ENCODE assay signal across 11 cellular contexts in genomic region chr3:151976211-151977050, GRCh38.
DNase-seq lines count a peak whose midpoint lies in the region; FAIRE-seq and TF ChIP-seq lines count a peak whose summit lies in the region.
"Had no signal": no experiment of that assay in that cellular context is flagged by ENCODE, and none has a peak within 500 bp of the region (broad histone marks: within the 10 kb centered on the region; RNA-seq: fewer than 3 reads in every experiment).

No MANE protein-coding gene starts in this region.

- in situ Hi-C loops in GM13977 (cut with MboI; ENCODE audit: low pct_unique_long_range_greater_than_20kb, low sequenced_read_pairs, unreplicated experiment): no loop called here

- H3K4me1 ChIP-seq in kidney (ENCODE audit: control insufficient read depth in 1 of 2, insufficient read depth in 1 of 2, low read depth in 1 of 2, low read length in 2 of 2): peaks cover 0 to 2% of the 10 kb centered on the region in 2 donors

- POLR2A ChIA-PET in AG04450 (lab: Yijun Ruan, JAX): no interaction called here

- H3K9me3 ChIP-seq in AG04450 (ENCODE audit: control insufficient read depth, insufficient read depth, low read length): no peaks in the 10 kb centered on the region
- H3K9me3 ChIP-seq in kidney (ENCODE audit: control insufficient read depth in 1 of 2, low read length in 2 of 2): no peaks in the 10 kb centered on the region

- no peak overlapping the region for H3K4me3 ChIP-seq in AG04450 (ENCODE audit: low read depth, low read length)
- H3K4me3 ChIP-seq in kidney (ENCODE audit: low read length in 2 of 2): peak overlapping the region; percentile 13 to 36

- CTCF ChIA-PET in AG04450 (lab: Charles Lee): no interaction called here

- TF ChIP-seq CTCF in AG04450 (IDR thresholded peaks at IDR 0.05; ENCODE audit: low read depth, low read length) (no peak), kidney (IDR thresholded peaks at IDR 0.05; ENCODE audit: borderline replicate concordance, extremely low read depth, insufficient read depth) (no peak), GM13977 (IDR thresholded peaks at IDR 0.05; ENCODE audit: extremely low read depth, insufficient read depth, missing control alignments) (no peak)

- no peak overlapping the region for H3K9ac ChIP-seq in kidney (ENCODE audit: low read length in 2 of 2)

- no peaks in the 10 kb centered on the region for H3K27me3 ChIP-seq in AG04450 (ENCODE audit: control insufficient read depth, insufficient read depth, low read length)

- no peak overlapping the region for H3K27ac ChIP-seq in AG04450 (ENCODE audit: low read depth, low read length)
- H3K27ac ChIP-seq in kidney (ENCODE audit: low read depth in 2 of 2, low read length in 2 of 2): no peak overlapping the region

- H3K36me3 ChIP-seq in kidney (ENCODE audit: control insufficient read depth in 1 of 2, insufficient read depth in 2 of 2, low read length in 2 of 2): no peaks in the 10 kb centered on the region

- intact Hi-C loops in kidney (cut with DNase I): no loop called here

- DNase-seq in AG04450 (ENCODE audit: low read depth, low spot score): peak; percentile 73
- peak; percentile 96 for DNase-seq in HS-5 (ENCODE audit: low read depth)
- DNase-seq in amniotic epithelial cell (ENCODE audit: low read depth): peak; percentile 95
- DNase-seq in kidney: no peak
- DNase-seq in OCI-M2 (lab: John Stamatoyannopoulos, UW; ENCODE audit: unreplicated experiment): no peak
- no peak for DNase-seq in cerebellar cortex (ENCODE audit: low spot score)
- DNase-seq in NCI-H526 treated with DMSO at 0.1 percent for 48 hours (lab: John Stamatoyannopoulos, UW): no peak
- DNase-seq in GM13977 (ENCODE audit: low spot score): no peak
- DNase-seq: activated B cell treated with CpG ODN at 0.5 μM for 24 hours, DMS153, NCI-H1048 had no signal

- FAIRE-seq in kidney (lab: Jason Lieb, UNC): no peak

Comparison
In these comparisons a context has a peak if more than half of its experiments do, and no peak if none do; other contexts are left out.
1. DNase-seq: peak in AG04450 (single experiment), HS-5 (single experiment) and amniotic epithelial cell (single experiment); none in kidney (single experiment), OCI-M2 (single experiment), cerebellar cortex (single experiment), NCI-H526 treated with DMSO at 0.1 percent for 48 hours (single experiment) and GM13977 (single experiment).